In genomic region chr2:16127958-16128357, GRCh38 we compare ENCODE assay signal across 2 cellular contexts.
TF ChIP-seq lines count a peak whose summit lies in the region.

No MANE protein-coding gene starts in this region.

TF ChIP-seq in WTC11, 78 proteins besides CTCF, POLR2A, EP300 and RAD21:
- no peak for TF ChIP-seq ZNF281 (CRISPR knock-in tag; IDR thresholded peaks at IDR 0.05)
- 0 out of 2 replicates have a peak, but pooled peaks have one; percentile 17 for TF ChIP-seq GABPB1 (CRISPR knock-in tag; IDR thresholded peaks at IDR 0.05)

TF ChIP-seq in HepG2, 621 proteins besides CTCF, POLR2A, EP300 and RAD21 (continued from another document and continues in another):
- TF ChIP-seq AHDC1 (CRISPR knock-in tag; IDR thresholded peaks at IDR 0.05; ENCODE audit: borderline replicate concordance): peak; percentile 75
- peak; percentile 78 for TF ChIP-seq TBL1XR1 (IDR thresholded peaks at IDR 0.05; ENCODE audit: borderline replicate concordance, low read length, partially characterized antibody)
- 0 out of 2 replicates have a peak, but pooled peaks have one; percentile 29 for TF ChIP-seq ZBTB20 (CRISPR knock-in tag; IDR thresholded peaks at IDR 0.05; ENCODE audit: borderline replicate concordance, low read depth)
- TF ChIP-seq SNAI1 (CRISPR knock-in tag; IDR thresholded peaks at IDR 0.05; ENCODE audit: borderline replicate concordance): no peak
- peak; percentile 18; the same call in 1 of the 2 replicates for TF ChIP-seq ZNF121 (CRISPR knock-in tag; IDR thresholded peaks at IDR 0.05)
- no peak for TF ChIP-seq PLRG1 (conservative IDR thresholded peaks at IDR 0.05)
- peak; percentile 53; the same call in 1 of the 2 replicates for TF ChIP-seq KDM1A (CRISPR knock-in tag; IDR thresholded peaks at IDR 0.05)
- no peak for TF ChIP-seq NAIF1 (CRISPR knock-in tag; IDR thresholded peaks at IDR 0.05; ENCODE audit: borderline replicate concordance)
- no peak for TF ChIP-seq ZBTB2 (CRISPR knock-in tag; IDR thresholded peaks at IDR 0.05; ENCODE audit: low read depth)
- no peak for TF ChIP-seq MXD4 (CRISPR knock-in tag; IDR thresholded peaks at IDR 0.05)
- peak; percentile 65; the same call in 1 of the 2 replicates for TF ChIP-seq REPIN1 (CRISPR knock-in tag; IDR thresholded peaks at IDR 0.05; ENCODE audit: borderline replicate concordance, low read depth)
- TF ChIP-seq ZNF746 (CRISPR knock-in tag; IDR thresholded peaks at IDR 0.05): no peak
- no peak for TF ChIP-seq BHLHE40 (IDR thresholded peaks at IDR 0.05; ENCODE audit: low read length)
- TF ChIP-seq IRF2 (CRISPR knock-in tag; IDR thresholded peaks at IDR 0.05): peak; percentile 36; the same call in 1 of the 2 replicates
- no peak for TF ChIP-seq ZBTB42 (CRISPR knock-in tag; IDR thresholded peaks at IDR 0.05)
- TF ChIP-seq, protein P1, sequence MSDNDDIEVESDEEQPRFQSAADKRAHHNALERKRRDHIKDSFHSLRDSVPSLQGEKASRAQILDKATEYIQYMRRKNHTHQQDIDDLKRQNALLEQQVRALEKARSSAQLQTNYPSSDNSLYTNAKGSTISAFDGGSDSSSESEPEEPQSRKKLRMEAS (IDR thresholded peaks at IDR 0.05): peak; percentile 25; the same call in 1 of the 2 replicates
- TF ChIP-seq PPARG (CRISPR knock-in tag; conservative IDR thresholded peaks at IDR 0.05): peak; percentile 71; the same call in 1 of the 2 replicates
- peak; percentile 17; the same call in 1 of the 2 replicates for TF ChIP-seq ZBTB7B (CRISPR knock-in tag; IDR thresholded peaks at IDR 0.05)
- TF ChIP-seq TGIF2 (CRISPR knock-in tag; IDR thresholded peaks at IDR 0.05): no peak
- TF ChIP-seq, protein P2, sequence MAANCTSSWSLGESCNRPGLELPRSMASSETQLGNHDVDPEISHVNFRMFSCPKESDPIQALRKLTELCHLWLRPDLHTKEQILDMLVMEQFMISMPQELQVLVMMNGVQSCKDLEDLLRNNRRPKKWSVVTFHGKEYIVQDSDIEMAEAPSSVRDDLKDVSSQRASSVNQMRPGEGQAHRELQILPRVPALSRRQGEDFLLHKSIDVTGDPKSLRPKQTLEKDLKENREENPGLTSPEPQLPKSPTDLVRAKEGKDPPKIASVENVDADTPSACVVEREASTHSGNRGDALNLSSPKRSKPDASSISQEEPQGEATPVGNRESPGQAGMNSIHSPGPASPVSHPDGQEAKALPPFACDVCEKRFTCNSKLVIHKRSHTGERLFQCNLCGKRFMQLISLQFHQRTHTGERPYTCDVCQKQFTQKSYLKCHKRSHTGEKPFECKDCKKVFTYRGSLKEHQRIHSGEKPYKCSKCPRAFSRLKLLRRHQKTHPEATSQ (CRISPR knock-in tag; IDR thresholded peaks at IDR 0.05; ENCODE audit: borderline replicate concordance): no peak
- TF ChIP-seq, protein P3, sequence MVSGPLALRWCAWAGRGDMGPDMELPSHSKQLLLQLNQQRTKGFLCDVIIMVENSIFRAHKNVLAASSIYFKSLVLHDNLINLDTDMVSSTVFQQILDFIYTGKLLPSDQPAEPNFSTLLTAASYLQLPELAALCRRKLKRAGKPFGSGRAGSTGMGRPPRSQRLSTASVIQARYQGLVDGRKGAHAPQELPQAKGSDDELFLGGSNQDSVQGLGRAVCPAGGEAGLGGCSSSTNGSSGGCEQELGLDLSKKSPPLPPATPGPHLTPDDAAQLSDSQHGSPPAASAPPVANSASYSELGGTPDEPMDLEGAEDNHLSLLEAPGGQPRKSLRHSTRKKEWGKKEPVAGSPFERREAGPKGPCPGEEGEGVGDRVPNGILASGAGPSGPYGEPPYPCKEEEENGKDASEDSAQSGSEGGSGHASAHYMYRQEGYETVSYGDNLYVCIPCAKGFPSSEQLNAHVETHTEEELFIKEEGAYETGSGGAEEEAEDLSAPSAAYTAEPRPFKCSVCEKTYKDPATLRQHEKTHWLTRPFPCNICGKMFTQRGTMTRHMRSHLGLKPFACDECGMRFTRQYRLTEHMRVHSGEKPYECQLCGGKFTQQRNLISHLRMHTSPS (CRISPR knock-in tag; IDR thresholded peaks at IDR 0.05; ENCODE audit: low read depth): no peak
- TF ChIP-seq GATAD2A (CRISPR knock-in tag; IDR thresholded peaks at IDR 0.05): peak; percentile 48; the same call in 1 of the 2 replicates
- peak; percentile 61 for TF ChIP-seq ELF1 (CRISPR knock-in tag; IDR thresholded peaks at IDR 0.05)
- no peak for TF ChIP-seq ARID2 (CRISPR knock-in tag; IDR thresholded peaks at IDR 0.05; ENCODE audit: borderline replicate concordance)
- no peak for TF ChIP-seq PCBP1 (IDR thresholded peaks at IDR 0.05; ENCODE audit: borderline replicate concordance, low read depth, low read length)
- TF ChIP-seq ZNF687 (CRISPR knock-in tag; IDR thresholded peaks at IDR 0.05): 0 out of 2 replicates have a peak, but pooled peaks have one; percentile 15
- TF ChIP-seq HNF1A (IDR thresholded peaks at IDR 0.05; ENCODE audit: low read depth): no peak
- TF ChIP-seq HNF1A (CRISPR knock-in tag; IDR thresholded peaks at IDR 0.05; ENCODE audit: borderline replicate concordance): peak; percentile 25; the same call in 1 of the 2 replicates
- TF ChIP-seq, protein P4, sequence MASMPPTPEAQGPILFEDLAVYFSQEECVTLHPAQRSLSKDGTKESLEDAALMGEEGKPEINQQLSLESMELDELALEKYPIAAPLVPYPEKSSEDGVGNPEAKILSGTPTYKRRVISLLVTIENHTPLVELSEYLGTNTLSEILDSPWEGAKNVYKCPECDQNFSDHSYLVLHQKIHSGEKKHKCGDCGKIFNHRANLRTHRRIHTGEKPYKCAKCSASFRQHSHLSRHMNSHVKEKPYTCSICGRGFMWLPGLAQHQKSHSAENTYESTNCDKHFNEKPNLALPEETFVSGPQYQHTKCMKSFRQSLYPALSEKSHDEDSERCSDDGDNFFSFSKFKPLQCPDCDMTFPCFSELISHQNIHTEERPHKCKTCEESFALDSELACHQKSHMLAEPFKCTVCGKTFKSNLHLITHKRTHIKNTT (CRISPR knock-in tag; IDR thresholded peaks at IDR 0.05): no peak
- TF ChIP-seq HNF4A (CRISPR knock-in tag; IDR thresholded peaks at IDR 0.05): peak; percentile 75
- no peak for TF ChIP-seq ARNT (IDR thresholded peaks at IDR 0.05)
- TF ChIP-seq FOXA3 (CRISPR knock-in tag; IDR thresholded peaks at IDR 0.05): peak; percentile 53; the same call in 1 of the 2 replicates
- no peak for TF ChIP-seq ARHGAP35 (CRISPR knock-in tag; IDR thresholded peaks at IDR 0.05; ENCODE audit: borderline replicate concordance)
- peak in 1 of 2 experiments; percentile 65; a peak in 1 of 4 replicates for TF ChIP-seq NR2F1 (CRISPR knock-in tag; IDR thresholded peaks at IDR 0.05)
- TF ChIP-seq HHEX (CRISPR knock-in tag; IDR thresholded peaks at IDR 0.05): peak; percentile 56
